ENCODE assay signal across 8 cellular contexts in genomic region chr2:197113221-197113831, GRCh38.
A peak's percentile ranks its signal among the peaks of the same experiment; 100 is the strongest.
DNase-seq lines count a peak whose midpoint lies in the region; ATAC-seq and TF ChIP-seq lines count a peak whose summit lies in the region.

No MANE protein-coding gene starts in this region.

- no peaks in the 10 kb centered on the region for H3K36me3 ChIP-seq in prostate gland

- H3K27me3 Mint-ChIP-seq in IgD-negative memory B cell, result no peaks in the 10 kb centered on the region

- no peak overlapping the region for H3K27ac ChIP-seq in prostate gland

- peak; percentile 46 for DNase-seq in COLO829 (ENCODE audit: low spot score)
- DNase-seq in SKM-1 treated with dmso at 0.1 percent for 144 hours (lab: John Stamatoyannopoulos, UW; ENCODE audit: unreplicated experiment), result peak; percentile 25
- peak; percentile 9 to 43 for DNase-seq in erythroblast (lab: John Stamatoyannopoulos, UW)
- DNase-seq in prostate gland (ENCODE audit: low spot score), result no peak
- DNase-seq in activated CD8-positive, alpha-beta memory T cell treated with anti-CD3 and anti-CD28 coated beads, Interleukin-2, amount 50 U/mL, for 4 hours, result no peak
- DNase-seq in T1000 (lab: John Stamatoyannopoulos, UW), result no peak

- H3K4me3 Mint-ChIP-seq in IgD-negative memory B cell, result peak overlapping the region in 2 of 4 donors; percentile 28 to 35

- peak; percentile 59 for ATAC-seq in GM18517 (IDR thresholded peaks at IDR 0.05; ENCODE audit: unreplicated experiment)

- peak in 3 of 4 experiments; percentile 58 to 62 (median 62) for TF ChIP-seq CTCF in prostate gland (IDR thresholded peaks at IDR 0.05)

- H3K27me3 ChIP-seq in prostate gland (replicated peaks; ENCODE audit: insufficient read depth), result no peaks in the 10 kb centered on the region

- H3K4me1 ChIP-seq in prostate gland (replicated peaks), result no peaks in the 10 kb centered on the region

- no peaks in the 10 kb centered on the region for H3K9me3 ChIP-seq in prostate gland

- H3K27ac Mint-ChIP-seq in IgD-negative memory B cell, result peak overlapping the region; percentile 58 to 95 (median 90)

- TF ChIP-seq POLR2A in erythroblast (IDR thresholded peaks at IDR 0.05; ENCODE audit: low read length) (no peak), prostate gland (IDR thresholded peaks at IDR 0.05) (no peak)

- WGBS in prostate gland, result 2% methylated on average over 2 of the region's 2 CpGs

- no peak overlapping the region for H3K4me3 ChIP-seq in prostate gland

- no peaks in the 10 kb centered on the region for H3K9me3 Mint-ChIP-seq in IgD-negative memory B cell

- H3K4me1 Mint-ChIP-seq in IgD-negative memory B cell, result peaks cover 25 to 33% (median 32%) of the 10 kb centered on the region in 3 donors

- intact Hi-C loops in prostate gland (cut with DNase I), result loop anchor here (2.0 to 5.0 kb wide), 2 partner anchors 79 to 265 kb away; no protein-coding TSS in a partner anchor

- H3K36me3 Mint-ChIP-seq in IgD-negative memory B cell, result peaks cover 7% of the 10 kb centered on the region

Comparison
In these comparisons a context has a peak if more than half of its experiments do, and no peak if none do; other contexts are left out.
1. DNase-seq: peak in COLO829 (single experiment), SKM-1 treated with dmso at 0.1 percent for 144 hours (single experiment) and erythroblast (2 of 2); none in prostate gland (single experiment), activated CD8-positive, alpha-beta memory T cell treated with anti-CD3 and anti-CD28 coated beads, Interleukin-2, amount 50 U/mL, for 4 hours (single experiment) and T1000 (single experiment).